In genomic region chr2:135052042-135052876, GRCh38 we compare ENCODE assay signal across 1 cellular context.
TF ChIP-seq lines count a peak whose summit lies in the region.

RAB3GAP1 (plus strand) TSS chr2:135052292; CDS start chr2:135052308, 16 bp downstream.

TF ChIP-seq in HepG2, 621 proteins besides CTCF, POLR2A, EP300 and RAD21 (continued from another document and continues in another):
- no peak for TF ChIP-seq LRRFIP1 (CRISPR knock-in tag; conservative IDR thresholded peaks at IDR 0.05)
- no peak for TF ChIP-seq ADNP (CRISPR knock-in tag; IDR thresholded peaks at IDR 0.05)
- TF ChIP-seq ZNF326 (CRISPR knock-in tag; IDR thresholded peaks at IDR 0.05; ENCODE audit: borderline replicate concordance), result no peak
- TF ChIP-seq ZNF317 (CRISPR knock-in tag; IDR thresholded peaks at IDR 0.05), result peak; percentile 65; the same call in 1 of the 2 replicates
- no peak for TF ChIP-seq SMARCE1 (IDR thresholded peaks at IDR 0.05; ENCODE audit: borderline replicate concordance)
- TF ChIP-seq ZSCAN5A (CRISPR knock-in tag; IDR thresholded peaks at IDR 0.05; ENCODE audit: borderline replicate concordance), result no peak; the same call in 1 of the 2 replicates
- peak; percentile 24; the same call in 1 of the 2 replicates for TF ChIP-seq ZNF644 (CRISPR knock-in tag; IDR thresholded peaks at IDR 0.05; ENCODE audit: low read depth)
- peak; percentile 85; the same call in 1 of the 2 replicates for TF ChIP-seq REPIN1 (CRISPR knock-in tag; IDR thresholded peaks at IDR 0.05; ENCODE audit: borderline replicate concordance, low read depth)
- no peak for TF ChIP-seq PRDM4 (CRISPR knock-in tag; IDR thresholded peaks at IDR 0.05; ENCODE audit: borderline replicate concordance)
- TF ChIP-seq CHCHD3 (CRISPR knock-in tag; IDR thresholded peaks at IDR 0.05), result peak; percentile 86; the same call in 1 of the 2 replicates
- peak; percentile 71 for TF ChIP-seq THAP11 (CRISPR knock-in tag; IDR thresholded peaks at IDR 0.05)
- TF ChIP-seq ATF1 (CRISPR knock-in tag; IDR thresholded peaks at IDR 0.05), result no peak
- TF ChIP-seq GPBP1L1 (CRISPR knock-in tag; IDR thresholded peaks at IDR 0.05), result no peak
- TF ChIP-seq RBFOX2 (IDR thresholded peaks at IDR 0.05; ENCODE audit: low read depth, low read length), result peak; percentile 71
- 0 out of 2 replicates have a peak, but pooled peaks have one; percentile 64 for TF ChIP-seq SAFB2 (CRISPR knock-in tag; IDR thresholded peaks at IDR 0.05; ENCODE audit: borderline replicate concordance, low read depth)
- TF ChIP-seq PHF21A (CRISPR knock-in tag; IDR thresholded peaks at IDR 0.05), result no peak
- TF ChIP-seq RNF2 (conservative IDR thresholded peaks at IDR 0.05; ENCODE audit: low read depth), result 0 out of 2 replicates have a peak, but pooled peaks have one; percentile 28
- peak; percentile 42; the same call in 1 of the 2 replicates for TF ChIP-seq NCOA2 (CRISPR knock-in tag; IDR thresholded peaks at IDR 0.05)
- no peak for TF ChIP-seq PTBP1 (IDR thresholded peaks at IDR 0.05; ENCODE audit: low read depth, low read length, poor library complexity, severe bottlenecking)
- TF ChIP-seq SYNCRIP (IDR thresholded peaks at IDR 0.05; ENCODE audit: insufficient read depth, low read depth, low read length), result no peak
- peak; percentile 40; the same call in 1 of the 2 replicates for TF ChIP-seq HES4 (CRISPR knock-in tag; IDR thresholded peaks at IDR 0.05; ENCODE audit: borderline replicate concordance)
- TF ChIP-seq ZNF816 (CRISPR knock-in tag; IDR thresholded peaks at IDR 0.05; ENCODE audit: borderline replicate concordance), result no peak
- TF ChIP-seq CCAR2 (optimal IDR thresholded peaks at IDR 0.05; ENCODE audit: low read depth, low read length), result no peak
- TF ChIP-seq CHD4 (IDR thresholded peaks at IDR 0.05; ENCODE audit: borderline replicate concordance, low read length), result no peak
- TF ChIP-seq ZNF264 (CRISPR knock-in tag; IDR thresholded peaks at IDR 0.05), result no peak
- TF ChIP-seq MED13 (CRISPR knock-in tag; IDR thresholded peaks at IDR 0.05), result no peak
- peak; percentile 73; the same call in 1 of the 2 replicates for TF ChIP-seq ZNF766 (CRISPR knock-in tag; IDR thresholded peaks at IDR 0.05; ENCODE audit: borderline replicate concordance)
- peak; percentile 72; the same call in 1 of the 2 replicates for TF ChIP-seq HBP1 (CRISPR knock-in tag; IDR thresholded peaks at IDR 0.05; ENCODE audit: low read depth)
- TF ChIP-seq ZNF510 (CRISPR knock-in tag; IDR thresholded peaks at IDR 0.05; ENCODE audit: low read depth), result peak; percentile 54; the same call in 1 of the 2 replicates
- TF ChIP-seq ATF7-NPFF (CRISPR knock-in tag; IDR thresholded peaks at IDR 0.05; ENCODE audit: low read depth), result no peak
- TF ChIP-seq REST (IDR thresholded peaks at IDR 0.05; ENCODE audit: borderline replicate concordance in 1 of 2, low read depth in 1 of 2, low read length in 2 of 2), result peak in 1 of 2 experiments; percentile 54; a peak in 2 of 4 replicates
- peak; percentile 78; the same call in 1 of the 2 replicates for TF ChIP-seq SALL1 (CRISPR knock-in tag; IDR thresholded peaks at IDR 0.05)
- no peak for TF ChIP-seq ZNF607 (CRISPR knock-in tag; IDR thresholded peaks at IDR 0.05; ENCODE audit: borderline replicate concordance)
- TF ChIP-seq ZZZ3 (CRISPR knock-in tag; IDR thresholded peaks at IDR 0.05; ENCODE audit: borderline replicate concordance), result no peak
- TF ChIP-seq YEATS2 (CRISPR knock-in tag; IDR thresholded peaks at IDR 0.05; ENCODE audit: borderline replicate concordance), result peak; percentile 59; the same call in 1 of the 2 replicates
- no peak; the same call in 1 of the 2 replicates for TF ChIP-seq ZNF574 (CRISPR knock-in tag; IDR thresholded peaks at IDR 0.05)
- peak; percentile 68; the same call in 1 of the 2 replicates for TF ChIP-seq TBX2 (CRISPR knock-in tag; IDR thresholded peaks at IDR 0.05; ENCODE audit: borderline replicate concordance)
- peak; percentile 53 for TF ChIP-seq IKZF5 (CRISPR knock-in tag; IDR thresholded peaks at IDR 0.05)
- peak; percentile 62; the same call in 1 of the 2 replicates for TF ChIP-seq ZBTB38 (CRISPR knock-in tag; IDR thresholded peaks at IDR 0.05)
- TF ChIP-seq TP53 (CRISPR knock-in tag; conservative IDR thresholded peaks at IDR 0.05), result no peak
- no peak for TF ChIP-seq PHB2 (IDR thresholded peaks at IDR 0.05; ENCODE audit: partially characterized antibody)
- no peak for TF ChIP-seq KDM6A (CRISPR knock-in tag; IDR thresholded peaks at IDR 0.05; ENCODE audit: low read depth)
- no peak for TF ChIP-seq ZKSCAN5 (CRISPR knock-in tag; IDR thresholded peaks at IDR 0.05)
- peak; percentile 50; the same call in 1 of the 2 replicates for TF ChIP-seq MIER3 (CRISPR knock-in tag; IDR thresholded peaks at IDR 0.05; ENCODE audit: borderline replicate concordance)
- TF ChIP-seq NCOA5 (CRISPR knock-in tag; IDR thresholded peaks at IDR 0.05), result no peak
- TF ChIP-seq MTA1 (CRISPR knock-in tag; IDR thresholded peaks at IDR 0.05; ENCODE audit: borderline replicate concordance), result 0 out of 2 replicates have a peak, but pooled peaks have one; percentile 30
